In genomic region chr17:65638221-65638940, GRCh38 we compare ENCODE assay signal across 16 cellular contexts.
DNase-seq lines count a peak whose midpoint lies in the region; ATAC-seq, FAIRE-seq and TF ChIP-seq lines count a peak whose summit lies in the region.
"Had no signal": no experiment of that assay in that cellular context is flagged by ENCODE, and none has a peak within 500 bp of the region (broad histone marks: within the 10 kb centered on the region; RNA-seq: fewer than 3 reads in every experiment).

No MANE protein-coding gene starts in this region.

- peaks cover 13% of the 10 kb centered on the region for H3K9me3 Mint-ChIP-seq in nephron

- no peaks in the 10 kb centered on the region for H4K20me1 ChIP-seq in H1 (replicated peaks in 1 of 2; ENCODE audit: control insufficient read depth in 1 of 2, insufficient read depth in 2 of 2, low read length in 2 of 2)

- H3K4me2 ChIP-seq in H1 (ENCODE audit: insufficient read depth in 1 of 2, low read depth in 2 of 2, low read length in 2 of 2) = 0 out of 4 replicates have a peak overlapping the region, but pooled peaks of 1 of the 2 experiments have one; percentile 1
- H3K4me2 ChIP-seq: PC-9 had no signal

- H2AK5ac ChIP-seq in H1 (ENCODE audit: low read depth, low read length) = no peak overlapping the region

- no peaks in the 10 kb centered on the region for H3K36me3 ChIP-seq in H1 (ENCODE audit: control insufficient read depth in 2 of 4, insufficient read depth in 4 of 4, low read length in 3 of 4)
- H3K36me3 ChIP-seq: colonic mucosa, tibial artery had no signal

- peaks cover 26% of the 10 kb centered on the region for H3K36me3 Mint-ChIP-seq in nephron (ENCODE audit: low read depth)

- H3K4me3 ChIP-seq in H1 (ENCODE audit: extremely low read depth in 1 of 4, insufficient read depth in 2 of 4, low read depth in 3 of 4, low read length in 4 of 4) = no peak overlapping the region
- H3K4me3 ChIP-seq: colonic mucosa, PC-9, tibial artery had no signal

- TF ChIP-seq CTCF in H1 (IDR thresholded peaks at IDR 0.05; ENCODE audit: control extremely low read depth in 1 of 3, insufficient read depth in 1 of 3, low read depth in 1 of 3, low read length in 3 of 3) = no peak
- no peak for TF ChIP-seq CTCF in nephron (IDR thresholded peaks at IDR 0.05; ENCODE audit: unreplicated experiment in 3 of 3)

- no peak overlapping the region for H4K8ac ChIP-seq in H1 (ENCODE audit: extremely low read depth, insufficient read depth, low read length)

- no peak for TF ChIP-seq EP300 in H1 (IDR thresholded peaks at IDR 0.05; ENCODE audit: borderline replicate concordance in 1 of 2, low read depth in 2 of 2, low read length in 2 of 2)

- no peak overlapping the region for H3K14ac ChIP-seq in H1 (ENCODE audit: insufficient read length)

- no peak for FAIRE-seq in H1 (lab: Jason Lieb, UNC)
- FAIRE-seq: keratinocyte had no signal

- no peak for TF ChIP-seq POLR2A in H1 (IDR thresholded peaks at IDR 0.05; ENCODE audit: control extremely low read depth in 1 of 2, low read depth in 2 of 2, low read length in 2 of 2)

- peak overlapping the region in 2 of 3 experiments; percentile 28 to 67 for H3K27ac Mint-ChIP-seq in nephron
- H3K27ac Mint-ChIP-seq: T-helper 17 cell had no signal

- H2BK15ac ChIP-seq in H1 (ENCODE audit: low read length) = no peak overlapping the region

- peaks cover 0 to 5% (median 1%) of the 10 kb centered on the region in 4 experiments; a peak in 2 of 7 replicates for H3K4me1 ChIP-seq in H1 (replicated peaks in 1 of 4; ENCODE audit: control insufficient read depth in 3 of 4, insufficient read depth in 4 of 4, low read length in 3 of 4)
- H3K4me1 ChIP-seq: colonic mucosa had no signal

- no peak overlapping the region for H2BK120ac ChIP-seq in H1 (replicated peaks; ENCODE audit: low read depth, low read length)

- no peak overlapping the region for H3K27ac ChIP-seq in H1 (ENCODE audit: low read depth, low read length)
- H3K27ac ChIP-seq: colonic mucosa, PC-9, tibial artery had no signal

- H3K9ac ChIP-seq in H1 (replicated peaks in 1 of 4; ENCODE audit: extremely low read depth in 1 of 4, low read depth in 3 of 4, low read length in 3 of 4) = no peak overlapping the region

- no peak for TF ChIP-seq RAD21 in H1 (IDR thresholded peaks at IDR 0.05 in 1 of 2, conservative IDR thresholded peaks at IDR 0.05 in 1 of 2; ENCODE audit: low read depth in 2 of 2, low read length in 2 of 2)

- POLR2A ChIA-PET in H1 (lab: Charles Lee; ENCODE audit: partially characterized antibody) = interaction anchor here (1.6 to 1.7 kb wide), 3 partner anchors 13 to 99 kb away, joined by 3 to 6 read pairs (median 3); no protein-coding TSS in a partner anchor

- WGBS in H1 (ENCODE audit: extremely low coverage in 1 of 2, insufficient coverage in 1 of 2, insufficient read length in 1 of 2, insufficient replicate concordance in 2 of 2, low coverage in 1 of 2, low lambda C conversion rate in 2 of 2, missing lambda C conversion rate in 1 of 2), 2 experiments = 79% methylated on average over 9 of the region's 9 CpGs; no CpG with 5 or more reads in 1 of the 2 experiments

- no peak overlapping the region for H4K5ac ChIP-seq in H1 (ENCODE audit: insufficient read length, low read depth, low read length)

- no peak overlapping the region for H2BK12ac ChIP-seq in H1 (ENCODE audit: low read depth, low read length)

- no peaks in the 10 kb centered on the region for H3K27me3 Mint-ChIP-seq in nephron (ENCODE audit: low read depth)
- H3K27me3 Mint-ChIP-seq: T-helper 17 cell had no signal

- no peak overlapping the region for H3K56ac ChIP-seq in H1 (replicated peaks; ENCODE audit: insufficient read length, low read depth, low read length)

- H3K4me1 Mint-ChIP-seq in nephron = peaks cover 14% of the 10 kb centered on the region

- no peak overlapping the region for H3K23ac ChIP-seq in H1 (ENCODE audit: insufficient read length)

- ATAC-seq in GM18519 (IDR thresholded peaks at IDR 0.05; ENCODE audit: low FRiP score, unreplicated experiment) = no peak
- no peak for ATAC-seq in HG02852 (IDR thresholded peaks at IDR 0.05; ENCODE audit: unreplicated experiment)
- ATAC-seq in HG03442 (IDR thresholded peaks at IDR 0.05; ENCODE audit: unreplicated experiment) = no peak
- no peak for ATAC-seq in GM19397 (IDR thresholded peaks at IDR 0.05; ENCODE audit: unreplicated experiment)
- ATAC-seq: T-helper 17 cell had no signal

- no peaks in the 10 kb centered on the region for H3K79me2 ChIP-seq in H1 (ENCODE audit: control insufficient read depth in 1 of 2, insufficient read depth in 2 of 2, low read length in 2 of 2)

- CTCF ChIA-PET in H1 (lab: Charles Lee; ENCODE audit: partially characterized antibody) = interaction anchor here (0.9 kb wide), 1 partner anchor 52 kb away, joined by 4 read pairs; no protein-coding TSS in a partner anchor

- no peak overlapping the region for H2BK5ac ChIP-seq in H1 (ENCODE audit: low read depth, low read length)

- H3K9me3 ChIP-seq in H1 (ENCODE audit: insufficient read depth in 2 of 2, low read depth in 1 of 2, low read length in 1 of 2) = no peaks in the 10 kb centered on the region
- H3K9me3 ChIP-seq: colonic mucosa, tibial artery had no signal

- no peak overlapping the region for H3K4ac ChIP-seq in H1 (replicated peaks; ENCODE audit: insufficient read length, low read depth, low read length)

- H4K91ac ChIP-seq in H1 (replicated peaks; ENCODE audit: insufficient read length, low read length) = no peak overlapping the region

- no peak overlapping the region for H2AFZ ChIP-seq in H1 (ENCODE audit: low read length)
- H2AFZ ChIP-seq: PC-9 had no signal

- H2BK20ac ChIP-seq in H1 (ENCODE audit: low read length) = no peak overlapping the region

- no peak overlapping the region for H3K18ac ChIP-seq in H1 (ENCODE audit: extremely low read depth, low read length)

- H3K23me2 ChIP-seq in H1 (ENCODE audit: low read depth, low read length) = no peaks in the 10 kb centered on the region

- DNase-seq in H4 (ENCODE audit: low spot score) (peak; percentile 32), NCI-H2171 (lab: John Stamatoyannopoulos, UW) (peak; percentile 78), H1 (ENCODE audit: low read depth in 1 of 2, low spot score in 2 of 2) (no peak)
- DNase-seq: activated gamma-delta T cell treated with Interleukin-2 at 50 U/mL for 16 hours, colonic mucosa, COR-L47, PC-9, T-helper 17 cell, tibial artery had no signal

- no peaks in the 10 kb centered on the region for H3K27me3 ChIP-seq in H1 (replicated peaks in 1 of 4; ENCODE audit: control insufficient read depth in 3 of 4, extremely low read depth in 1 of 4, insufficient read depth in 3 of 4, low read length in 3 of 4)
- H3K27me3 ChIP-seq: colonic mucosa, tibial artery had no signal

- H3K4me3 Mint-ChIP-seq in nephron = no peak overlapping the region
- H3K4me3 Mint-ChIP-seq: neural crest cell, T-helper 17 cell had no signal

- H3K79me1 ChIP-seq in H1 (ENCODE audit: low read depth, low read length) = no peaks in the 10 kb centered on the region

TF ChIP-seq in H1, 55 proteins besides CTCF, POLR2A, EP300 and RAD21:
- TF ChIP-seq SRF (IDR thresholded peaks at IDR 0.05; ENCODE audit: low read depth, low read length) (no peak), TEAD4 (IDR thresholded peaks at IDR 0.05; ENCODE audit: low read depth, low read length) (peak; percentile 17; the same call in 1 of the 2 replicates), SP1 (IDR thresholded peaks at IDR 0.05; ENCODE audit: low read depth, low read length) (no peak), ASH2L (IDR thresholded peaks at IDR 0.05; ENCODE audit: low read length) (no peak)
TF ChIP-seq in H1: peak in this region for 1.

Comparison
In these comparisons a context has a peak if more than half of its experiments do, and no peak if none do; other contexts are left out.
1. DNase-seq: peak in H4 (single experiment) and NCI-H2171 (single experiment); none in H1 (0 of 2).